26 cellular contexts compared by ENCODE assay signal in genomic region chr1:192962901-192963300, GRCh38.
"Had no signal": no experiment of that assay in that cellular context is flagged by ENCODE, and none has a peak within 500 bp of the region (broad histone marks: within the 10 kb centered on the region; RNA-seq: fewer than 3 reads in every experiment).

No MANE protein-coding gene starts in this region.

- H3K27me3 Mint-ChIP-seq: naive B cell; progenitor cell of endocrine pancreas; stimulated activated naive B cell treated with anti-CD40 and anti-IgM and Interleukin-4, amounts not matched to agents 10 μg/mL and 1 μg/mL and 100 μg/mL, for 72 hours had no signal

- H3K36me3 Mint-ChIP-seq: natural killer cell had no signal

- H3K4me3 Mint-ChIP-seq: mesothelial cell of epicardium; naive B cell; natural killer cell; stimulated activated naive B cell treated with anti-CD40 and anti-IgM and Interleukin-4, amounts not matched to agents 10 μg/mL and 1 μg/mL and 100 μg/mL, for 72 hours had no signal

- FAIRE-seq: kidney had no signal

- H3K9me3 Mint-ChIP-seq: natural killer cell; stimulated activated naive B cell treated with anti-CD40 and anti-IgM and Interleukin-4, amounts not matched to agents 10 μg/mL and 1 μg/mL and 100 μg/mL, for 72 hours had no signal

- H3K27ac Mint-ChIP-seq: mesothelial cell of epicardium; naive B cell; natural killer cell; progenitor cell of endocrine pancreas; stimulated activated naive B cell treated with anti-CD40 and anti-IgM and Interleukin-4, amounts not matched to agents 10 μg/mL and 1 μg/mL and 100 μg/mL, for 72 hours had no signal

- H3K4me3 ChIP-seq: left lung, lower lobe of right lung, ovary, right atrium auricular region, skin epidermis, stomach, testis, thyroid gland, transverse colon, upper lobe of left lung, vagina had no signal

- ATAC-seq: left colon; left lung; lower lobe of right lung; natural killer cell; sciatic nerve; stimulated activated naive B cell treated with anti-CD40 and anti-IgM and Interleukin-4, amounts not matched to agents 10 μg/mL and 1 μg/mL and 100 μg/mL, for 72 hours; stimulated activated naive CD8-positive, alpha-beta T cell treated with anti-CD3 and anti-CD28 coated beads, Interleukin-15, Interleukin-2, amounts not matched to agents 100 U/mL and 50 U/mL, for 24 hours had no signal

- DNase-seq: hippocampal formation; kidney; left colon; left lung; lower lobe of right lung; mesendoderm; naive B cell; natural killer cell; ovary; stimulated activated CD4-positive, alpha-beta T cell treated with anti-CD3 and anti-CD28 coated beads, Interleukin-12 subunit alpha, Interleukin-12 subunit beta, amount 100 ng/mL, for 4 hours; stimulated activated CD4-positive, alpha-beta T cell treated with anti-CD3 and anti-CD28 coated beads, Interleukin-15, amount 100 ng/mL, for 24 hours; stimulated activated CD4-positive, alpha-beta T cell treated with anti-CD3 and anti-CD28 coated beads, Interleukin-2, amount 100 ng/mL, for 24 hours; stimulated activated CD4-positive, alpha-beta T cell treated with anti-CD3 and anti-CD28 coated beads, Interleukin-4, amount 100 ng/mL, for 1 hour; stimulated activated naive B cell treated with anti-CD40 and anti-IgM and Interleukin-4, amounts not matched to agents 10 μg/mL and 1 μg/mL and 100 μg/mL, for 72 hours; stimulated activated naive CD8-positive, alpha-beta T cell treated with anti-CD3 and anti-CD28 coated beads, Interleukin-15, Interleukin-2, amounts not matched to agents 100 U/mL and 50 U/mL, for 24 hours; stomach; testis; thyroid gland; transverse colon; upper lobe of left lung had no signal
